17 cellular contexts compared by ENCODE assay signal in the genomic region with DNA sequence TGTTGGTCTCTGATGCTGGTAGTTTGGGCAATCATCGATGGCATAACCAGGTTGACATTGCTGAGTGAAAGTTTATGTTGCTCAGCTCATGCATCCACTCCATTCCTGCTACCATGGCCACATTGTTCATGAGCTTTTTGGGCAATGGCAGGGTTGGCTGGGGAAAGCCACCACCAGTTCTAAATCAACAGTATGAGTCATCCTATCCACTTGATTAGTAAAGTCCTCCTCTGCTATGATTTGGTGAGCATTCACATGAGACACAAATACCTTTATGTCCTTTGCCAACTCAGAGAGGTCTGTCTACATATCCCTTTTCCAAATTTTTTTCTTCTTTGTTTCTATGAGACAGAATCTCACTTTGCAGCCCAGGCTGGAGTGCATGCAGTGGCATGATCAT.
A peak's percentile ranks its signal among the peaks of the same experiment; 100 is the strongest.
DNase-seq lines count a peak whose midpoint lies in the region; ATAC-seq and TF ChIP-seq lines count a peak whose summit lies in the region.
"Had no signal": no experiment of that assay in that cellular context is flagged by ENCODE, and none has a peak within 500 bp of the region (broad histone marks: within the 10 kb centered on the region; RNA-seq: fewer than 3 reads in every experiment).

No MANE protein-coding gene starts in this region.

- H3K9me2 ChIP-seq in PC-3 (replicated peaks; ENCODE audit: low read length): no peaks in the 10 kb centered on the region

- H3K9ac ChIP-seq in PC-3 (ENCODE audit: low read length): no peak overlapping the region

- peaks cover 4% of the 10 kb centered on the region; the same call in 1 of the 2 replicates for H3K4me1 ChIP-seq in PC-3 (ENCODE audit: insufficient read depth, low read length)

- H3K27ac Mint-ChIP-seq in naive thymus-derived CD8-positive, alpha-beta T cell: no peak overlapping the region
- H3K27ac Mint-ChIP-seq: B cell; CD4-positive, alpha-beta T cell; GM23338; H9 had no signal

- peaks cover 0 to 12% (median 5%) of the 10 kb centered on the region in 5 donors for H3K27me3 Mint-ChIP-seq in naive thymus-derived CD8-positive, alpha-beta T cell
- H3K27me3 Mint-ChIP-seq: B cell; CD4-positive, alpha-beta T cell had no signal

- no peak for TF ChIP-seq CTCF in PC-3 (conservative IDR thresholded peaks at IDR 0.05; ENCODE audit: low read depth, low read length)

- POLR2A ChIA-PET in PC-3 (lab: Charles Lee; ENCODE audit: unreplicated experiment): no interaction called here
- POLR2A ChIA-PET in naive thymus-derived CD8-positive, alpha-beta T cell (lab: Charles Lee): no interaction called here

- H3K36me3 ChIP-seq in PC-3 (ENCODE audit: low read depth, low read length): no peaks in the 10 kb centered on the region

- BruUV-seq in PC-3 (replicated peaks; lab: Mats Ljungman, UMichigan): no TSS peak

- no peaks in the 10 kb centered on the region for H4K20me1 ChIP-seq in PC-3 (ENCODE audit: low read length)

- ATAC-seq in PC-3 (peak; percentile 60), esophagus mucosa (peak; percentile 61), GM21619 (IDR thresholded peaks at IDR 0.05; ENCODE audit: unreplicated experiment) (no peak)
- no peak for ATAC-seq in naive thymus-derived CD8-positive, alpha-beta T cell
- ATAC-seq: GM23338, HepG2 had no signal

- no peak overlapping the region for H3K4me3 ChIP-seq in PC-3 (ENCODE audit: low read length)
- H3K4me3 ChIP-seq: GM23338 had no signal

- H3K36me3 Mint-ChIP-seq in naive thymus-derived CD8-positive, alpha-beta T cell: no peaks in the 10 kb centered on the region

- no peak overlapping the region for H3K27ac ChIP-seq in PC-3 (ENCODE audit: low read length)

- H3F3A ChIP-seq in PC-3 (ENCODE audit: low read length, unreplicated experiment): no peaks in the 10 kb centered on the region

- H3K4me3 Mint-ChIP-seq in naive thymus-derived CD8-positive, alpha-beta T cell: no peak overlapping the region
- H3K4me3 Mint-ChIP-seq: B cell; CD4-positive, alpha-beta T cell; GM23338; H9 had no signal

- DNase-seq in A172 (ENCODE audit: low spot score) (peak; percentile 21), EH (ENCODE audit: low read depth) (peak; percentile 22), PC-3 (peak; percentile 39), occipital lobe (lab: John Stamatoyannopoulos, UW) (no peak)
- no peak for DNase-seq in naive thymus-derived CD8-positive, alpha-beta T cell
- DNase-seq: 8988T; C1 segment of cervical spinal cord; Calu3; CD4-positive, alpha-beta T cell; DND-41; GF-D8; H9 had no signal

- H3K27me3 ChIP-seq in PC-3 (ENCODE audit: low read length): no peaks in the 10 kb centered on the region

- peaks cover 0 to 15% (median 0%) of the 10 kb centered on the region in 9 donors for H3K9me3 Mint-ChIP-seq in naive thymus-derived CD8-positive, alpha-beta T cell
- H3K9me3 Mint-ChIP-seq: GM23338 had no signal

- CTCF ChIA-PET in PC-3 (lab: Charles Lee): no interaction called here

- no peaks in the 10 kb centered on the region for H3K9me3 ChIP-seq in PC-3 (ENCODE audit: low read length)

- intact Hi-C loops in PC-3 (cut with micrococcal nuclease): loop anchor here (1.0 to 2.0 kb wide), 2 partner anchors 69 to 177 kb away; no protein-coding TSS in a partner anchor

- H3K4me2 ChIP-seq in PC-3 (ENCODE audit: low read length): no peak overlapping the region
- H3K4me2 ChIP-seq: GM23338 had no signal

- H3K79me2 ChIP-seq in PC-3 (ENCODE audit: low read length): no peaks in the 10 kb centered on the region

- H2AFZ ChIP-seq in PC-3 (ENCODE audit: low read length): no peak overlapping the region
- H2AFZ ChIP-seq: GM23338 had no signal

- H3K4me1 Mint-ChIP-seq in naive thymus-derived CD8-positive, alpha-beta T cell: peaks cover 0 to 2% (median 0%) of the 10 kb centered on the region in 4 donors
- H3K4me1 Mint-ChIP-seq: B cell had no signal

Comparison
In these comparisons a context has a peak if more than half of its experiments do, and no peak if none do; other contexts are left out.
1. DNase-seq: peak in A172 (single experiment), EH (single experiment) and PC-3 (single experiment); none in occipital lobe (single experiment) and naive thymus-derived CD8-positive, alpha-beta T cell (0 of 10).
2. ATAC-seq: peak in PC-3 (single experiment) and esophagus mucosa (single experiment); none in GM21619 (single experiment) and naive thymus-derived CD8-positive, alpha-beta T cell (0 of 2).